16 cellular contexts compared by ENCODE assay signal in genomic region chr2:216637472-216637871, GRCh38. TPM values are rescaled to one million over a fixed set of nuclear protein-coding genes. Genes with fewer than 3 reads are reported as not detected.
A peak's percentile ranks its signal among the peaks of the same experiment; 100 is the strongest.
DNase-seq lines count a peak whose midpoint lies in the region; ATAC-seq and TF ChIP-seq lines count a peak whose summit lies in the region.
"Had no signal": no experiment of that assay in that cellular context is flagged by ENCODE, and none has a peak within 500 bp of the region (broad histone marks: within the 10 kb centered on the region; RNA-seq: fewer than 3 reads in every experiment).

No MANE protein-coding gene starts in this region.

- H2AK5ac ChIP-seq in neuronal stem cell (ENCODE audit: low read depth, low read length): peak overlapping the region; percentile 76

- peaks cover 38 to 58% (median 55%) of the 10 kb centered on the region in 11 experiments for H3K27me3 ChIP-seq in BLaER1 treated with 17β-estradiol and CSF1 and Interleukin-3, amounts not matched to agents 10 nM and 100 nM
- H3K27me3 ChIP-seq in Peyer's patch (no peaks in the 10 kb centered on the region), esophagus squamous epithelium (peaks cover 0 to 33% (median 0%) of the 10 kb centered on the region in 4 donors), neuronal stem cell (ENCODE audit: control insufficient read depth in 3 of 3, insufficient read depth in 3 of 3, low read depth in 1 of 3, low read length in 3 of 3) (no peaks in the 10 kb centered on the region), foreskin keratinocyte (peaks cover 43% of the 10 kb centered on the region)
- H3K27me3 ChIP-seq: MG63 had no signal

- H3K27ac Mint-ChIP-seq in T-helper 17 cell: no peak overlapping the region

- peaks cover 0 to 84% (median 42%) of the 10 kb centered on the region in 11 experiments; a peak in 13 of 22 replicates for H4K20me1 ChIP-seq in BLaER1 treated with 17β-estradiol and CSF1 and Interleukin-3, amounts not matched to agents 10 nM and 100 nM

- peaks cover 21% of the 10 kb centered on the region for H3K4me1 Mint-ChIP-seq in T-helper 17 cell

- TF ChIP-seq CTCF in Peyer's patch (IDR thresholded peaks at IDR 0.05): no peak
- TF ChIP-seq CTCF in esophagus squamous epithelium (IDR thresholded peaks at IDR 0.05): no peak
- no peak for TF ChIP-seq CTCF in foreskin keratinocyte (conservative IDR thresholded peaks at IDR 0.05)

- H3K79me1 ChIP-seq in neuronal stem cell (ENCODE audit: low read depth, low read length): peaks cover 18% of the 10 kb centered on the region

- peak overlapping the region in 5 of 10 experiments; percentile 23 to 90 (median 84); a peak in 7 of 20 replicates for H3K4me3 ChIP-seq in BLaER1 treated with 17β-estradiol and CSF1 and Interleukin-3, amounts not matched to agents 10 nM and 100 nM
- H3K4me3 ChIP-seq in Peyer's patch (no peak overlapping the region), esophagus squamous epithelium (no peak overlapping the region), neuronal stem cell (ENCODE audit: low read length in 2 of 2) (no peak overlapping the region)
- H3K4me3 ChIP-seq: MG63 had no signal

- H3K9me3 ChIP-seq in BLaER1 treated with 17β-estradiol and CSF1 and Interleukin-3, amounts not matched to agents 10 nM and 100 nM (replicated peaks in 1 of 11): peaks cover 0 to 4% (median 0%) of the 10 kb centered on the region in 11 experiments; a peak in 3 of 22 replicates
- H3K9me3 ChIP-seq in Peyer's patch (peaks cover 0 to 5% (median 0%) of the 10 kb centered on the region in 4 donors), esophagus squamous epithelium (no peaks in the 10 kb centered on the region), neuronal stem cell (replicated peaks in 1 of 2; ENCODE audit: control insufficient read depth in 2 of 2, insufficient read depth in 1 of 2, low read depth in 1 of 2, low read length in 2 of 2) (no peaks in the 10 kb centered on the region), T-helper 17 cell (ENCODE audit: control insufficient read depth, low read length, poor library complexity, severe bottlenecking) (no peaks in the 10 kb centered on the region)
- H3K9me3 ChIP-seq: MG63 had no signal

- no peak for TF ChIP-seq POLR2A in Peyer's patch (IDR thresholded peaks at IDR 0.05)
- TF ChIP-seq POLR2A in esophagus squamous epithelium (IDR thresholded peaks at IDR 0.05): no peak

- peaks cover 58% of the 10 kb centered on the region for H3K27me3 Mint-ChIP-seq in T-helper 17 cell

- H3K18ac ChIP-seq in neuronal stem cell (ENCODE audit: low read length): peak overlapping the region; percentile 88

- no peak overlapping the region for H3K23ac ChIP-seq in neuronal stem cell (ENCODE audit: low read depth, low read length, poor library complexity)

- no peak overlapping the region for H2BK12ac ChIP-seq in neuronal stem cell (ENCODE audit: low read length)

- ATAC-seq in foreskin keratinocyte (no peak), T-helper 17 cell (no peak)

- H3K4me3 Mint-ChIP-seq in T-helper 17 cell: no peak overlapping the region

- no peak overlapping the region for H3K4ac ChIP-seq in neuronal stem cell (ENCODE audit: low read length)

- H2AFZ ChIP-seq in neuronal stem cell (ENCODE audit: low read length): no peak overlapping the region

- no peak overlapping the region for H2BK15ac ChIP-seq in neuronal stem cell (ENCODE audit: low read length)

- H3K36me3 ChIP-seq in BLaER1 treated with 17β-estradiol and CSF1 and Interleukin-3, amounts not matched to agents 10 nM and 100 nM: peaks cover 0 to 52% (median 38%) of the 10 kb centered on the region in 11 experiments; a peak in 17 of 22 replicates
- H3K36me3 ChIP-seq in Peyer's patch (no peaks in the 10 kb centered on the region), esophagus squamous epithelium (peaks cover 0 to 27% (median 0%) of the 10 kb centered on the region in 3 donors), neuronal stem cell (replicated peaks in 1 of 2; ENCODE audit: control insufficient read depth in 2 of 2, insufficient read depth in 2 of 2, low read length in 2 of 2) (peaks cover 14 to 45% of the 10 kb centered on the region in 2 donors)
- H3K36me3 ChIP-seq: MG63 had no signal

- H3K14ac ChIP-seq in neuronal stem cell (ENCODE audit: low read length): no peak overlapping the region

- H4K91ac ChIP-seq in neuronal stem cell (ENCODE audit: low read depth, low read length, poor library complexity): no peak overlapping the region

- H4K8ac ChIP-seq in neuronal stem cell (ENCODE audit: low read depth, low read length): no peak overlapping the region

- peak overlapping the region in 6 of 11 experiments; percentile 21 to 58 (median 32); a peak in 10 of 22 replicates for H3K27ac ChIP-seq in BLaER1 treated with 17β-estradiol and CSF1 and Interleukin-3, amounts not matched to agents 10 nM and 100 nM
- H3K27ac ChIP-seq in Peyer's patch: peak overlapping the region in 3 of 4 donors; percentile 27 to 88 (median 74)
- peak overlapping the region; percentile 45 to 89 (median 80) for H3K27ac ChIP-seq in esophagus squamous epithelium
- no peak overlapping the region for H3K27ac ChIP-seq in neuronal stem cell (replicated peaks; ENCODE audit: low read length)
- no peak overlapping the region for H3K27ac ChIP-seq in foreskin keratinocyte

- peaks cover 41 to 60% (median 51%) of the 10 kb centered on the region in 10 experiments for H3K4me1 ChIP-seq in BLaER1 treated with 17β-estradiol and CSF1 and Interleukin-3, amounts not matched to agents 10 nM and 100 nM
- H3K4me1 ChIP-seq in Peyer's patch (peaks cover 0 to 42% (median 4%) of the 10 kb centered on the region in 4 donors), esophagus squamous epithelium (peaks cover 27 to 54% (median 27%) of the 10 kb centered on the region in 3 donors), neuronal stem cell (ENCODE audit: control insufficient read depth in 2 of 2, insufficient read depth in 1 of 2, low read depth in 1 of 2, low read length in 2 of 2) (peaks cover 11 to 13% of the 10 kb centered on the region in 2 donors), foreskin keratinocyte (peaks cover 4% of the 10 kb centered on the region)

- peaks cover 6% of the 10 kb centered on the region for H3K36me3 Mint-ChIP-seq in T-helper 17 cell (ENCODE audit: low read depth)

- peak overlapping the region; percentile 76 to 100 (median 98) for H3K4me2 ChIP-seq in BLaER1 treated with 17β-estradiol and CSF1 and Interleukin-3, amounts not matched to agents 10 nM and 100 nM
- peak overlapping the region; percentile 40 for H3K4me2 ChIP-seq in neuronal stem cell (ENCODE audit: insufficient read depth, low read length, poor library complexity, severe bottlenecking)

- intact Hi-C loops in esophagus squamous epithelium (cut with DNase I): no loop called here

- no peak overlapping the region for H2BK120ac ChIP-seq in neuronal stem cell (ENCODE audit: low read depth, low read length)

- H3K9ac ChIP-seq in BLaER1 treated with 17β-estradiol and CSF1 and Interleukin-3, amounts not matched to agents 10 nM and 100 nM: peak overlapping the region in 3 of 11 experiments; percentile 21 to 34 (median 23); a peak in 1 of 22 replicates
- H3K9ac ChIP-seq in neuronal stem cell (ENCODE audit: low read depth, low read length, poor library complexity): no peak overlapping the region

- 44 to 59% methylated on average over 3 of the region's 3 CpGs for WGBS in esophagus squamous epithelium, 2 donors
- no CpG with 5 or more reads among the region's 3 CpGs for WGBS in neuronal stem cell (ENCODE audit: extremely low coverage in 2 of 2, insufficient read length in 2 of 2, insufficient replicate concordance in 1 of 2), 2 donors

- DNase-seq in Peyer's patch (no peak), esophagus squamous epithelium (lab: John Stamatoyannopoulos, UW) (no peak), neuronal stem cell (ENCODE audit: low spot score) (no peak), foreskin keratinocyte (no peak), HuH-7 (ENCODE audit: low spot score) (no peak), T-helper 17 cell (no peak), NCI-H2171 (lab: John Stamatoyannopoulos, UW) (no peak)
- DNase-seq: activated CD4-positive, alpha-beta T cell treated with anti-CD3 and anti-CD28 coated beads for 1 hour; activated CD8-positive, alpha-beta memory T cell treated with anti-CD3 and anti-CD28 coated beads, Interleukin-2, amount 50 U/mL, for 4 hours; activated naive CD4-positive, alpha-beta T cell treated with Interleukin-2 at 50 U/mL for 16 hours; NCI-H187 treated with DMSO at 0.1 percent for 48 hours; NCI-H774; RPMI8226; T-helper 2 cell had no signal

- no peak overlapping the region for H2BK5ac ChIP-seq in neuronal stem cell (ENCODE audit: low read length)

RNA-seq across cellular contexts. Expression of gene IGFBP2, which starts 4.3 kb away (rescaled TPM):
- total RNA-seq in Peyer's patch: 10 to 100 TPM; 24.8 to 51.9 (median 44.6) TPM
- 100 to 1,000 TPM; 113 to 207 (median 167) TPM for total RNA-seq in esophagus squamous epithelium
- 479 TPM for polyA plus RNA-seq in neuronal stem cell (2013, experiment 1 of 2)
- 466 TPM for polyA plus RNA-seq in neuronal stem cell (2013, experiment 2 of 2)
- 33.9 and 46.8 TPM in 2 replicates for total RNA-seq in foreskin keratinocyte
- 41.4 and 55.5 TPM in 2 replicates for polyA plus RNA-seq in foreskin keratinocyte
- total RNA-seq in T-helper 17 cell: 1 to 10 TPM in 1 of 2 donors, not detected in 1; 6.1 TPM

RNA-seq across cellular contexts. Expression of gene IGFBP5, which starts 57.9 kb away (rescaled TPM):
- total RNA-seq in Peyer's patch (100 to 1,000 TPM in 1 of 4 donors, 10 to 100 TPM in 3; 41.5 to 183 (median 75.0) TPM), esophagus squamous epithelium (100 to 1,000 TPM in 2 of 4 donors, 10 to 100 TPM in 2; 26.9 to 899 (median 95.4) TPM), foreskin keratinocyte (0.20 and 0.28 TPM in 2 replicates), T-helper 17 cell (not detected)
- 280 TPM for polyA plus RNA-seq in neuronal stem cell (2013, experiment 1 of 2)
- 290 TPM for polyA plus RNA-seq in neuronal stem cell (2013, experiment 2 of 2)
- 0.07 and 0.19 TPM in 2 replicates for polyA plus RNA-seq in foreskin keratinocyte

Comparison
In these comparisons a context has a peak if more than half of its experiments do, and no peak if none do; other contexts are left out.
1. H3K27ac ChIP-seq: peak in BLaER1 treated with 17β-estradiol and CSF1 and Interleukin-3, amounts not matched to agents 10 nM and 100 nM (6 of 11), Peyer's patch (3 of 4) and esophagus squamous epithelium (4 of 4); none in neuronal stem cell (single experiment) and foreskin keratinocyte (single experiment).
2. RNA of gene IGFBP5, which starts 57.9 kb away (total RNA-seq): 26.9 to 899 TPM in esophagus squamous epithelium and 41.5 to 183 TPM in Peyer's patch; 0.20 to 0.28 TPM in foreskin keratinocyte and not detected in T-helper 17 cell; every median in the first group is over 10 times any median in the second.